13 cellular contexts compared by ENCODE assay signal in the genomic region with DNA sequence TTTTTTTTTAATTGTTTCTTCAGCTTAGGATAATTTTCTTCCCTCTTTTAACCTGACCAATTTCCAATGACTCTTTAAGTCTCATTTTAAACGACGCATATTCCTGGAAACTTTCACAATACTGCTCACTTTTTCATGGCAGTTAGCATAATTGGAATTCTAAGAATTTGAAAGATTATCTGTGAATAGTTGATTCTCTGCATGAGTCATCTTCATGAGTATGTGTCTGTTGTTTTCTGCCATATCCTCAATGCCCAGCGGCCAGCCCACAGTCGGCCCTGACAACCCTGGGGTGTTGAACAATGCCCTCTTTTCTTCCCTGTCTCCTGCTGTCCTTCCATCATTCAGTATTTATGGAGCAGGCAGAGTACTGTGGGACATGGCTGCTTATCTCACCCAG.
A peak's percentile ranks its signal among the peaks of the same experiment; 100 is the strongest.
DNase-seq lines count a peak whose midpoint lies in the region; ATAC-seq, FAIRE-seq and TF ChIP-seq lines count a peak whose summit lies in the region.
"Had no signal": no experiment of that assay in that cellular context is flagged by ENCODE, and none has a peak within 500 bp of the region (broad histone marks: within the 10 kb centered on the region; RNA-seq: fewer than 3 reads in every experiment).

No MANE protein-coding gene starts in this region.

- H3K4me1 Mint-ChIP-seq in MCF 10A (ENCODE audit: insufficient read depth, unreplicated experiment), result peaks cover 6% of the 10 kb centered on the region
- H3K4me1 Mint-ChIP-seq in activated CD8-positive, alpha-beta memory T cell treated with anti-CD3 and anti-CD28 coated beads, Interleukin-2, amount 10 ng/mL, durations not matched to agents 7 days and 5 days, result no peaks in the 10 kb centered on the region

- peak; percentile 68 for FAIRE-seq in keratinocyte (lab: Jason Lieb, UNC)
- FAIRE-seq: A204.1 had no signal

- no peak for TF ChIP-seq POLR2A in breast epithelium (IDR thresholded peaks at IDR 0.05)

- H3K9me2 ChIP-seq in Karpas-422 (replicated peaks; ENCODE audit: insufficient read depth, low read length), result no peaks in the 10 kb centered on the region

- H2AFZ ChIP-seq in keratinocyte (ENCODE audit: control insufficient read depth, low read length) (peak overlapping the region; percentile 77), Karpas-422 (ENCODE audit: low read length) (no peak overlapping the region)

- DNase-seq in MCF 10A (ENCODE audit: unreplicated experiment) (peak; percentile 1), breast epithelium (ENCODE audit: low spot score in 2 of 2) (no peak), astrocyte of the spinal cord (ENCODE audit: low read depth, low spot score) (peak; percentile 48), keratinocyte (ENCODE audit: low read depth, low spot score) (peak; percentile 2), lower lobe of right lung (no peak), Karpas-422 (no peak)
- DNase-seq in activated CD8-positive, alpha-beta memory T cell treated with anti-CD3 and anti-CD28 coated beads, Interleukin-2, amount 10 ng/mL, durations not matched to agents 7 days and 5 days, result no peak
- DNase-seq: effector memory CD8-positive, alpha-beta T cell; GF-D8 had no signal

- H3K9me1 ChIP-seq in keratinocyte (ENCODE audit: control insufficient read depth, extremely low read depth, insufficient read depth, low read length), result no peaks in the 10 kb centered on the region

- H3K9me3 ChIP-seq in breast epithelium (no peaks in the 10 kb centered on the region), keratinocyte (ENCODE audit: control insufficient read depth, low read depth, low read length) (no peaks in the 10 kb centered on the region), lower lobe of right lung (no peaks in the 10 kb centered on the region), Karpas-422 (ENCODE audit: low read length) (no peaks in the 10 kb centered on the region)
- H3K9me3 ChIP-seq: prostate gland had no signal

- H3K9me3 Mint-ChIP-seq in MCF 10A (ENCODE audit: unreplicated experiment), result no peaks in the 10 kb centered on the region
- no peaks in the 10 kb centered on the region for H3K9me3 Mint-ChIP-seq in activated CD8-positive, alpha-beta memory T cell treated with anti-CD3 and anti-CD28 coated beads, Interleukin-2, amount 10 ng/mL, durations not matched to agents 7 days and 5 days (ENCODE audit: low read depth)
- H3K9me3 Mint-ChIP-seq: effector memory CD8-positive, alpha-beta T cell had no signal

- H4K20me1 ChIP-seq in keratinocyte (ENCODE audit: control insufficient read depth, extremely low read depth, insufficient read depth, low read length), result no peaks in the 10 kb centered on the region
- no peaks in the 10 kb centered on the region for H4K20me1 ChIP-seq in Karpas-422 (ENCODE audit: insufficient read depth, low read depth, low read length)

- TF ChIP-seq CTCF in MCF 10A (IDR thresholded peaks at IDR 0.05; ENCODE audit: unreplicated experiment), result no peak
- no peak for TF ChIP-seq CTCF in breast epithelium (IDR thresholded peaks at IDR 0.05)
- TF ChIP-seq CTCF in astrocyte of the spinal cord (IDR thresholded peaks at IDR 0.05; ENCODE audit: low read depth, low read length), result no peak
- no peak for TF ChIP-seq CTCF in keratinocyte (optimal IDR thresholded peaks at IDR 0.05 in 1 of 3, IDR thresholded peaks at IDR 0.05 in 1 of 3, conservative IDR thresholded peaks at IDR 0.05 in 1 of 3; ENCODE audit: extremely low read depth in 1 of 3, insufficient read depth in 2 of 3, low read length in 3 of 3)
- no peak for TF ChIP-seq CTCF in lower lobe of right lung (IDR thresholded peaks at IDR 0.05)

- no peak overlapping the region for H3K27ac Mint-ChIP-seq in MCF 10A (ENCODE audit: low read depth, unreplicated experiment)
- no peak overlapping the region for H3K27ac Mint-ChIP-seq in activated CD8-positive, alpha-beta memory T cell treated with anti-CD3 and anti-CD28 coated beads, Interleukin-2, amount 10 ng/mL, durations not matched to agents 7 days and 5 days
- H3K27ac Mint-ChIP-seq: activated naive CD8-positive, alpha-beta T cell; effector memory CD8-positive, alpha-beta T cell had no signal

- H3K9ac ChIP-seq in keratinocyte (ENCODE audit: control insufficient read depth, extremely low read depth, insufficient read depth, low read length), result no peak overlapping the region
- H3K9ac ChIP-seq in Karpas-422 (ENCODE audit: low read length), result no peak overlapping the region

- no peaks in the 10 kb centered on the region for H3K36me3 Mint-ChIP-seq in MCF 10A (ENCODE audit: insufficient read depth, unreplicated experiment)
- no peaks in the 10 kb centered on the region for H3K36me3 Mint-ChIP-seq in activated CD8-positive, alpha-beta memory T cell treated with anti-CD3 and anti-CD28 coated beads, Interleukin-2, amount 10 ng/mL, durations not matched to agents 7 days and 5 days
- H3K36me3 Mint-ChIP-seq: activated naive CD8-positive, alpha-beta T cell had no signal

- CTCF ChIA-PET in MCF 10A (lab: Yijun Ruan, JAX), result interaction anchor here (1.0 kb wide), 1 partner anchor 9 kb away, joined by 3 read pairs; no protein-coding TSS in a partner anchor
- CTCF ChIA-PET in activated CD8-positive, alpha-beta memory T cell treated with anti-CD3 and anti-CD28 coated beads, Interleukin-2, amount 10 ng/mL, durations not matched to agents 7 days and 5 days (lab: Charles Lee), result no interaction called here

- H3K4me2 ChIP-seq in keratinocyte (ENCODE audit: control insufficient read depth, extremely low read depth, insufficient read depth, low read depth, low read length), result peak overlapping the region; percentile 60
- H3K4me2 ChIP-seq in Karpas-422 (ENCODE audit: low read depth, low read length, poor library complexity, severe bottlenecking), result no peak overlapping the region

- no peak overlapping the region for H3K27ac ChIP-seq in breast epithelium
- peak overlapping the region; percentile 31 for H3K27ac ChIP-seq in keratinocyte (ENCODE audit: control insufficient read depth, insufficient read depth, low read length)
- no peak overlapping the region for H3K27ac ChIP-seq in lower lobe of right lung
- no peak overlapping the region for H3K27ac ChIP-seq in Karpas-422 (ENCODE audit: low read length)
- H3K27ac ChIP-seq: prostate gland had no signal

- ATAC-seq in activated CD8-positive, alpha-beta memory T cell treated with anti-CD3 and anti-CD28 coated beads, Interleukin-2, amount 10 ng/mL, durations not matched to agents 7 days and 5 days, result no peak
- ATAC-seq in GM18517 (IDR thresholded peaks at IDR 0.05; ENCODE audit: unreplicated experiment), result no peak
- ATAC-seq in lower lobe of right lung, result no peak
- ATAC-seq: effector memory CD8-positive, alpha-beta T cell had no signal

- no TSS peak for BruUV-seq in MCF 10A (replicated peaks; lab: Mats Ljungman, UMichigan)

- H3K27me3 ChIP-seq in breast epithelium (no peaks in the 10 kb centered on the region), keratinocyte (ENCODE audit: control insufficient read depth, extremely low read depth, insufficient read depth, low read length) (peaks cover 5% of the 10 kb centered on the region), lower lobe of right lung (ENCODE audit: low read depth) (no peaks in the 10 kb centered on the region), Karpas-422 (ENCODE audit: low read length) (no peaks in the 10 kb centered on the region)

- H3K4me3 ChIP-seq in breast epithelium (no peak overlapping the region), astrocyte of the spinal cord (ENCODE audit: low read depth, low read length) (no peak overlapping the region), keratinocyte (ENCODE audit: control insufficient read depth in 2 of 3, extremely low read depth in 1 of 3, insufficient read depth in 2 of 3, low read depth in 1 of 3, low read length in 3 of 3) (peak overlapping the region in 1 of 3 experiments; percentile 18), lower lobe of right lung (no peak overlapping the region), Karpas-422 (ENCODE audit: low read length) (no peak overlapping the region)
- H3K4me3 ChIP-seq: prostate gland had no signal

- POLR2A ChIA-PET in MCF 10A (lab: Yijun Ruan, JAX), result no interaction called here

- in situ Hi-C loops in astrocyte of the spinal cord (cut with HindIII; ENCODE audit: low sequenced_read_pairs), result no loop called here

- H3K79me2 ChIP-seq in keratinocyte (ENCODE audit: control insufficient read depth, insufficient read depth, low read length), result no peaks in the 10 kb centered on the region
- no peaks in the 10 kb centered on the region for H3K79me2 ChIP-seq in Karpas-422 (ENCODE audit: low read length)

- intact Hi-C loops in MCF 10A (cut with micrococcal nuclease) (no loop called here), breast epithelium (cut with DNase I; ENCODE audit: low total_unique reads) (no loop called here), lower lobe of right lung (cut with DNase I) (no loop called here)

- no peak overlapping the region for H3K4me3 Mint-ChIP-seq in MCF 10A (ENCODE audit: unreplicated experiment)
- H3K4me3 Mint-ChIP-seq in activated CD8-positive, alpha-beta memory T cell treated with anti-CD3 and anti-CD28 coated beads, Interleukin-2, amount 10 ng/mL, durations not matched to agents 7 days and 5 days, result no peak overlapping the region
- H3K4me3 Mint-ChIP-seq: activated naive CD8-positive, alpha-beta T cell; effector memory CD8-positive, alpha-beta T cell had no signal

- H3K4me1 ChIP-seq in breast epithelium (no peaks in the 10 kb centered on the region), keratinocyte (ENCODE audit: control insufficient read depth, extremely low read depth, insufficient read depth, low read length) (peaks cover 14% of the 10 kb centered on the region), lower lobe of right lung (no peaks in the 10 kb centered on the region), Karpas-422 (ENCODE audit: low read length) (no peaks in the 10 kb centered on the region)
- H3K4me1 ChIP-seq: prostate gland had no signal

- dilution Hi-C loops in keratinocyte (cut with MboI; ENCODE audit: extremely low pct_ligation_motif_present, low sequenced_read_pairs), result no loop called here

- H3K36me3 ChIP-seq in breast epithelium (no peaks in the 10 kb centered on the region), keratinocyte (ENCODE audit: control insufficient read depth in 2 of 2, extremely low read depth in 1 of 2, insufficient read depth in 2 of 2, low read length in 2 of 2) (no peaks in the 10 kb centered on the region), lower lobe of right lung (no peaks in the 10 kb centered on the region), Karpas-422 (ENCODE audit: insufficient read depth, low read length) (no peaks in the 10 kb centered on the region)
- H3K36me3 ChIP-seq: prostate gland had no signal

- peaks cover 43% of the 10 kb centered on the region for H3K27me3 Mint-ChIP-seq in MCF 10A (ENCODE audit: insufficient read depth, unreplicated experiment)
- H3K27me3 Mint-ChIP-seq in activated CD8-positive, alpha-beta memory T cell treated with anti-CD3 and anti-CD28 coated beads, Interleukin-2, amount 10 ng/mL, durations not matched to agents 7 days and 5 days, result no peaks in the 10 kb centered on the region

Comparison
In these comparisons a context has a peak if more than half of its experiments do, and no peak if none do; other contexts are left out.
1. DNase-seq: peak in MCF 10A (single experiment), astrocyte of the spinal cord (single experiment) and keratinocyte (single experiment); none in breast epithelium (0 of 2), activated CD8-positive, alpha-beta memory T cell treated with anti-CD3 and anti-CD28 coated beads, Interleukin-2, amount 10 ng/mL, durations not matched to agents 7 days and 5 days (single experiment), lower lobe of right lung (single experiment) and Karpas-422 (single experiment).